ENCODE assay signal across 8 cellular contexts in the genomic region with DNA sequence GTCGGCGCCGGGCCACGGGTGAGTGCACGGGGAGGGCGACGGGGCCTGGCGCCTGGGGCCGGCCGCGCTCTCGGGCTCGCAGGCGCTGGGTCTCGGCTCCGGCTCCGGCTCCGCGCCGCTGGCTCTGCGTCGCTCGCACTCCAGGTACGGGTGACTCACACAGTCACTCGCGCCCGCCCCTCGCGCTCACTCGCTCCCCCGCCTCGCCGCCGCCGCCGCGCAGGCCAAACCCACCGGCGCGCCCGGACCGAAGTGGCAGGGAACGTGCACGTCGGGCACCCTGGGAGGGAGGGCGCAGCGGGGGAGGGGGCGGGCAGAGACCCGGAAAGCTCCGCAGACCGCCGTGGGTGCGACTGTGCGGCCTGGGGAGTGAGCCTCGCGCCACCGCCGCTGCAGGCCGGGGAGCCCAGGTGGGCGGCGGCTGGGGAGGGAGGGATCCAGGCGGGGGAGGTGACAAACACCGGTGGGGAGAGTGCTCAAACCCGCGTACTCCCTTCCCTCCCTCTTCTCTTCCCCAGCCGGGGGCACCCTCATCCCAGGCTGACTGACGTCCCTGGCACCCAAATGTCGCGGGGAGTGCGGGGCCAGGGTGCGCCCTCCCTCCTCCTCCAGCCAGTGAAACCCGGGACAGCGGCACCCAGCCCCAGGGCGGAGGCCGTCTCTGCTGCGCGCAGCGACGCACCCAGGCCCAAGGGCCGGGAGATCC.
DNase-seq lines count a peak whose midpoint lies in the region; ATAC-seq and TF ChIP-seq lines count a peak whose summit lies in the region.

No MANE protein-coding gene starts in this region.

- WGBS in urinary bladder, result under 1% methylated on average over 80 of the region's 80 CpGs

- no peaks in the 10 kb centered on the region for H3K4me1 ChIP-seq in urinary bladder (ENCODE audit: insufficient read depth)

- H3K36me3 Mint-ChIP-seq in osteocyte (ENCODE audit: unreplicated experiment), result no peaks in the 10 kb centered on the region

- no peak overlapping the region for H3K27ac ChIP-seq in urinary bladder (ENCODE audit: low read depth)

- H3K9me3 Mint-ChIP-seq in osteocyte (ENCODE audit: unreplicated experiment), result peaks cover under 1% of the 10 kb centered on the region

- H3K27ac Mint-ChIP-seq in osteocyte (ENCODE audit: unreplicated experiment), result no peak overlapping the region

- peak overlapping the region; percentile 76 for H3K4me3 Mint-ChIP-seq in osteocyte (ENCODE audit: unreplicated experiment)

- DNase-seq in DMS153 (lab: John Stamatoyannopoulos, UW) (peak; percentile 24), DMS153 treated with DMSO at 0.1 percent for 48 hours (lab: John Stamatoyannopoulos, UW; ENCODE audit: unreplicated experiment) (no peak), LNCaP clone FGC (ENCODE audit: low read depth) (no peak), germinal center (ENCODE audit: low spot score) (peak; percentile 20), osteocyte (ENCODE audit: extremely low spot score, unreplicated experiment) (peak; percentile 86)
- DNase-seq in activated T-cell treated with anti-CD3 and anti-CD28 coated beads, Interleukin-2, amount 50 U/mL, for 1 hour, result peak; percentile 24

- no peak for ATAC-seq in GM19324 (IDR thresholded peaks at IDR 0.05; ENCODE audit: low FRiP score, unreplicated experiment)

- H3K4me3 ChIP-seq in LNCaP clone FGC (ENCODE audit: low read depth, low read length) (peak overlapping the region; percentile 72), urinary bladder (ENCODE audit: low read depth, low read length) (peak overlapping the region; percentile 64)

- peaks cover 15% of the 10 kb centered on the region for H3K4me1 Mint-ChIP-seq in osteocyte (ENCODE audit: unreplicated experiment)

- TF ChIP-seq CTCF in LNCaP clone FGC (IDR thresholded peaks at IDR 0.05; ENCODE audit: control insufficient read depth, extremely low read depth, insufficient read depth), result no peak
- no peak for TF ChIP-seq CTCF in osteocyte (IDR thresholded peaks at IDR 0.05)

- peaks cover 20% of the 10 kb centered on the region for H3K27me3 Mint-ChIP-seq in osteocyte (ENCODE audit: unreplicated experiment)

- H3K36me3 ChIP-seq in urinary bladder (ENCODE audit: insufficient read depth), result no peaks in the 10 kb centered on the region

Comparison
In these comparisons a context has a peak if more than half of its experiments do, and no peak if none do; other contexts are left out.
1. DNase-seq: peak in DMS153 (single experiment), activated T-cell treated with anti-CD3 and anti-CD28 coated beads, Interleukin-2, amount 50 U/mL, for 1 hour (single experiment), germinal center (single experiment) and osteocyte (single experiment); none in DMS153 treated with DMSO at 0.1 percent for 48 hours (single experiment) and LNCaP clone FGC (single experiment).